In the genomic region with DNA sequence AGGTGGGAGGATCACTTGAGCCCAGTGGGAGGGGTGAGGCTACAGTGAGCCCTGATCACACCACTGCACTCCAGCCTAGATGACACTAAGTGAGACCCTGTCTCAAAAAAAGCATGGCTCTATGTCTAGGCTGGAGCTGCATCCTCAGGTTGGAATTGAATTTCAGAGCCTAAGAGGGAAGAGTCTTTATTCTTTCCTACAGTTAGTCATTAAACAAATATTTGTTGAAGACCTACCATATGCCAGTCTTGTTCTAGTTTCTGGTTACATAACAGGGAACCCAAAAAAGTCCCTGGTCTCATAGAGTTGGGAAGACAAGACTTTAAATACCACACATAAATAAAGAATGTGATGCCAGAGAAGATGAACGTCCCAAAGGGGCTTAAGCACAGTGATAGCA, we compare ENCODE assay signal across 29 cellular contexts. TPM values are rescaled to one million over a fixed set of nuclear protein-coding genes. Genes with fewer than 3 reads are reported as not detected.
A peak's percentile ranks its signal among the peaks of the same experiment; 100 is the strongest.
DNase-seq lines count a peak whose midpoint lies in the region; ATAC-seq and TF ChIP-seq lines count a peak whose summit lies in the region.
"Had no signal": no experiment of that assay in that cellular context is flagged by ENCODE, and none has a peak within 500 bp of the region (broad histone marks: within the 10 kb centered on the region; RNA-seq: fewer than 3 reads in every experiment).

No MANE protein-coding gene starts in this region.

- no peaks in the 10 kb centered on the region for H3K27me3 ChIP-seq in PC-3 (ENCODE audit: low read length)
- no peaks in the 10 kb centered on the region for H3K27me3 ChIP-seq in left lung
- H3K27me3 ChIP-seq: ovary had no signal

- CTCF ChIA-PET in PC-3 (lab: Charles Lee): no interaction called here

- H3K4me1 ChIP-seq in PC-3 (ENCODE audit: insufficient read depth, low read length): peaks cover 11% of the 10 kb centered on the region
- no peaks in the 10 kb centered on the region for H3K4me1 ChIP-seq in left lung

- intact Hi-C loops in PC-3 (cut with micrococcal nuclease): no loop called here
- intact Hi-C loops in left lung (cut with DNase I): no loop called here

- peak; percentile 98 for ATAC-seq in PC-3
- ATAC-seq in left lung: peak; percentile 11
- ATAC-seq in HG02885 (IDR thresholded peaks at IDR 0.05; ENCODE audit: poor library complexity, unreplicated experiment): no peak
- ATAC-seq: left lobe of liver; stimulated activated naive B cell treated with anti-CD40 and anti-IgM and Interleukin-4, amounts not matched to agents 10 μg/mL and 1 μg/mL and 100 μg/mL, for 72 hours; WTC11 had no signal

- no peak overlapping the region for H3K9ac ChIP-seq in PC-3 (ENCODE audit: low read length)
- H3K9ac ChIP-seq: GM23248 had no signal

- TF ChIP-seq CTCF in PC-3 (conservative IDR thresholded peaks at IDR 0.05; ENCODE audit: low read depth, low read length) (no peak), left lung (IDR thresholded peaks at IDR 0.05) (no peak)

- DNase-seq in DMS 273 (lab: John Stamatoyannopoulos, UW; ENCODE audit: unreplicated experiment) (peak; percentile 70), DMS 273 treated with DMSO at 0.1 percent for 48 hours (lab: John Stamatoyannopoulos, UW) (no peak), DMS53 treated with DMSO at 0.1 percent for 48 hours (lab: John Stamatoyannopoulos, UW; ENCODE audit: unreplicated experiment) (peak; percentile 95), PC-3 (peak; percentile 82), left lung (no peak)
- no peak for DNase-seq in activated T-cell treated with anti-CD3 and anti-CD28 coated beads, Interleukin-2, amount 50 U/mL, for 1 hour
- no peak for DNase-seq in activated effector memory CD4-positive, alpha-beta T cell treated with anti-CD3 and anti-CD28 coated beads, Interleukin-2, amount 50 U/mL, for 16 hours
- DNase-seq: activated CD4-positive, alpha-beta T cell treated with anti-CD3 and anti-CD28 coated beads, Interleukin-2, amount 10 ng/mL, durations not matched to agents 24 days and 14 days; activated gamma-delta T cell; activated naive CD8-positive, alpha-beta T cell treated with anti-CD3 and anti-CD28 coated beads for 36 hours; anterior cingulate cortex; effector CD4-positive, alpha-beta T cell; GM23248; IMR-90; NCI-H1930; ovary; stimulated activated naive B cell treated with anti-CD40 and anti-IgM and Interleukin-4, amounts not matched to agents 10 μg/mL and 1 μg/mL and 100 μg/mL, for 72 hours; substantia nigra; trophoblast cell had no signal

- POLR2A ChIA-PET in PC-3 (lab: Charles Lee; ENCODE audit: unreplicated experiment): no interaction called here

- no peaks in the 10 kb centered on the region for H3F3A ChIP-seq in PC-3 (ENCODE audit: low read length, unreplicated experiment)

- H3K4me3 ChIP-seq in PC-3 (ENCODE audit: low read length) (no peak overlapping the region), left lung (no peak overlapping the region)
- H3K4me3 ChIP-seq: GM23248, ovary, SK-N-MC, skin epidermis had no signal

- no peaks in the 10 kb centered on the region for H4K20me1 ChIP-seq in PC-3 (ENCODE audit: low read length)

- H3K9me2 ChIP-seq in PC-3 (replicated peaks; ENCODE audit: low read length): no peaks in the 10 kb centered on the region

- H3K9me3 ChIP-seq in PC-3 (ENCODE audit: low read length) (no peaks in the 10 kb centered on the region), left lung (no peaks in the 10 kb centered on the region)
- H3K9me3 ChIP-seq: ovary had no signal

- BruUV-seq in PC-3 (replicated peaks; lab: Mats Ljungman, UMichigan): no TSS peak

- H3K27ac ChIP-seq in PC-3 (ENCODE audit: low read length): no peak overlapping the region
- no peak overlapping the region for H3K27ac ChIP-seq in left lung
- H3K27ac ChIP-seq: 22Rv1, GM23248, ovary, SK-N-MC had no signal

- no peak overlapping the region for H2AFZ ChIP-seq in PC-3 (ENCODE audit: low read length)
- H2AFZ ChIP-seq: GM23248 had no signal

- H3K36me3 ChIP-seq in PC-3 (ENCODE audit: low read depth, low read length): no peaks in the 10 kb centered on the region
- H3K36me3 ChIP-seq in left lung: peaks cover 0 to 6% of the 10 kb centered on the region in 2 donors
- H3K36me3 ChIP-seq: ovary had no signal

- peak overlapping the region; percentile 26; the same call in 1 of the 2 replicates for H3K4me2 ChIP-seq in PC-3 (ENCODE audit: low read length)

- no peaks in the 10 kb centered on the region for H3K79me2 ChIP-seq in PC-3 (ENCODE audit: low read length)

RNA-seq across cellular contexts. Expression of gene GRPEL2, which starts 6.9 kb away (rescaled TPM):
- total RNA-seq in PC-3 (2014; rRNA removed) (43.8 and 49.4 TPM in 2 replicates), left lung (10 to 100 TPM; 12.3 to 15.9 TPM)

RNA-seq across cellular contexts. Expression of gene PCYOX1L, which starts 19.5 kb away (rescaled TPM):
- total RNA-seq in PC-3 (2014; rRNA removed): 11.9 and 12.8 TPM in 2 replicates
- 10 to 100 TPM in 1 of 2 donors, 1 to 10 TPM in 1; 9.0 to 10.5 TPM for total RNA-seq in left lung

RNA-seq across cellular contexts. Expression of gene IL17B, which starts 40.7 kb away (rescaled TPM):
- total RNA-seq in PC-3 (2014; rRNA removed) (not detected in 2 replicates), left lung (under 1 TPM in 1 of 2 donors, not detected in 1; 0.42 TPM)
- total RNA-seq: activated CD4-positive, alpha-beta T cell treated with anti-CD3 and anti-CD28 coated beads, Interleukin-2, amount 10 ng/mL, durations not matched to agents 24 days and 14 days; activated CD8-positive, alpha-beta memory T cell treated with anti-CD3 and anti-CD28 coated beads for 36 hours; activated naive CD8-positive, alpha-beta T cell treated with anti-CD3 and anti-CD28 coated beads for 36 hours; epithelial cell of proximal tubule; GM23248; IMR-90; left lobe of liver; renal cortical epithelial cell; T-helper 1 cell treated with Interleukin-12 subunit alpha and Interleukin-12 subunit beta and Interleukin-4 antibody, amounts not matched to agents 30 ng/mL and 1 ng/mL, for 36 hours; WTC11 had no signal

Comparison
In these comparisons a context has a peak if more than half of its experiments do, and no peak if none do; other contexts are left out.
1. DNase-seq: peak in DMS 273 (single experiment), DMS53 treated with DMSO at 0.1 percent for 48 hours (single experiment) and PC-3 (single experiment); none in DMS 273 treated with DMSO at 0.1 percent for 48 hours (single experiment), left lung (0 of 2), activated T-cell treated with anti-CD3 and anti-CD28 coated beads, Interleukin-2, amount 50 U/mL, for 1 hour (single experiment) and activated effector memory CD4-positive, alpha-beta T cell treated with anti-CD3 and anti-CD28 coated beads, Interleukin-2, amount 50 U/mL, for 16 hours (single experiment).